In the genomic region with DNA sequence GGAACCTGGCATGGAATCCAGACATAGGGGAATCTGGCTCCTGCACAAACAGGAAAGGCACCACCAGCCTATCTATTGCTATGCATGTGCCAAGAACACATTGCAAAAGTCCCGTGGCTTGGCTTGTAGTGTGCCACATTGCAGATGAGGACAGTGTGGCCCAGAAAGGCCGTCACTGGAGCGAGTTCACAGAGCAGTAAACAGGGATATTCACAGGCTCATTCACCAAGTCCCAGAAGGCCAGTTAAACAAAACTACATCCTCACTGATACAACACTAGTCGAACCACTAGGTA, we compare ENCODE assay signal across 14 cellular contexts. TPM values are rescaled to one million over a fixed set of nuclear protein-coding genes. Genes with fewer than 3 reads are reported as not detected.
DNase-seq lines count a peak whose midpoint lies in the region; ATAC-seq, FAIRE-seq and TF ChIP-seq lines count a peak whose summit lies in the region.
"Had no signal": no experiment of that assay in that cellular context is flagged by ENCODE, and none has a peak within 500 bp of the region (broad histone marks: within the 10 kb centered on the region; RNA-seq: fewer than 3 reads in every experiment).

No MANE protein-coding gene starts in this region.

- H3K36me3 ChIP-seq in Panc1 (ENCODE audit: control insufficient read depth, insufficient read depth, low read length) (no peaks in the 10 kb centered on the region), thyroid gland (no peaks in the 10 kb centered on the region), mesendoderm (ENCODE audit: control insufficient read depth, insufficient read depth, low read length) (no peaks in the 10 kb centered on the region)
- H3K36me3 ChIP-seq: adrenal gland, cardiac muscle cell, left lung, ovary had no signal

- H3K4ac ChIP-seq in mesendoderm (ENCODE audit: low read depth, low read length): no peak overlapping the region

- no peak overlapping the region for H2BK5ac ChIP-seq in mesendoderm (ENCODE audit: low read length)

- in situ Hi-C loops in Panc1 (cut with HindIII; ENCODE audit: low pct_unique_long_range_greater_than_20kb, low sequenced_read_pairs): no loop called here

- ATAC-seq in GM21390 (IDR thresholded peaks at IDR 0.05; ENCODE audit: unreplicated experiment): peak; percentile 13
- ATAC-seq in Panc1: no peak; the same call in 1 of the 2 replicates
- ATAC-seq in right cardiac atrium: peak; percentile 92 to 95
- no peak for ATAC-seq in HG03521 (IDR thresholded peaks at IDR 0.05; ENCODE audit: unreplicated experiment)
- ATAC-seq: activated CD8-positive, alpha-beta memory T cell treated with anti-CD3 and anti-CD28 coated beads, Interleukin-2, amount 10 ng/mL, durations not matched to agents 7 days and 5 days had no signal

- H3K79me1 ChIP-seq in mesendoderm (ENCODE audit: low read length): no peaks in the 10 kb centered on the region

- POLR2A ChIA-PET in Panc1 (lab: Charles Lee): no interaction called here

- H3K4me1 ChIP-seq in Panc1 (ENCODE audit: control insufficient read depth, insufficient read depth, low read length): no peaks in the 10 kb centered on the region
- H3K4me1 ChIP-seq in right cardiac atrium (ENCODE audit: control insufficient read depth, insufficient read depth, low read length): peaks cover 2% of the 10 kb centered on the region
- no peaks in the 10 kb centered on the region for H3K4me1 ChIP-seq in thyroid gland
- no peaks in the 10 kb centered on the region for H3K4me1 ChIP-seq in mesendoderm (ENCODE audit: control insufficient read depth, low read depth, low read length)
- H3K4me1 ChIP-seq: left lung had no signal

- BruUV-seq in Panc1 (replicated peaks; lab: Mats Ljungman, UMichigan): no TSS peak

- TF ChIP-seq CTCF in Panc1 (IDR thresholded peaks at IDR 0.05) (peak; percentile 23; the same call in 1 of the 2 replicates), thyroid gland (IDR thresholded peaks at IDR 0.05) (no peak)

- no peak overlapping the region for H3K9ac ChIP-seq in mesendoderm (ENCODE audit: low read length)

- H3K27me3 ChIP-seq in Panc1 (ENCODE audit: control insufficient read depth, insufficient read depth, low read length) (no peaks in the 10 kb centered on the region), right cardiac atrium (ENCODE audit: control insufficient read depth, insufficient read depth) (no peaks in the 10 kb centered on the region), thyroid gland (no peaks in the 10 kb centered on the region), mesendoderm (ENCODE audit: insufficient read depth, low read length, poor library complexity) (no peaks in the 10 kb centered on the region)
- H3K27me3 ChIP-seq: adrenal gland, cardiac muscle cell, left lung, ovary had no signal

- H4K8ac ChIP-seq in mesendoderm (ENCODE audit: low read depth, low read length): no peak overlapping the region

- no peak overlapping the region for H2BK15ac ChIP-seq in mesendoderm (replicated peaks; ENCODE audit: low read depth)

- H3K79me2 ChIP-seq in mesendoderm (ENCODE audit: control insufficient read depth, insufficient read depth, low read length): no peaks in the 10 kb centered on the region

- TF ChIP-seq POLR2A in thyroid gland (IDR thresholded peaks at IDR 0.05): no peak

- no peak overlapping the region for H3K18ac ChIP-seq in mesendoderm (ENCODE audit: low read length)

- no peak overlapping the region for H4K5ac ChIP-seq in mesendoderm (ENCODE audit: low read length)

- H2BK120ac ChIP-seq in mesendoderm (ENCODE audit: low read depth, low read length): no peak overlapping the region

- no peak for FAIRE-seq in HTR-8/SVneo (lab: Jason Lieb, UNC)

- H3K4me3 ChIP-seq in Panc1 (ENCODE audit: low read depth in 2 of 2, low read length in 2 of 2): no peak overlapping the region
- H3K4me3 ChIP-seq in right cardiac atrium (ENCODE audit: low read length): no peak overlapping the region
- no peak overlapping the region for H3K4me3 ChIP-seq in thyroid gland (replicated peaks in 1 of 3)
- H3K4me3 ChIP-seq in mesendoderm (ENCODE audit: low read length): no peak overlapping the region
- H3K4me3 ChIP-seq: adrenal gland, cardiac muscle cell, left lung, ovary had no signal

- H3K4me2 ChIP-seq in mesendoderm (ENCODE audit: low read length): no peak overlapping the region

- DNase-seq in Panc1 (ENCODE audit: low read depth, low spot score): no peak
- DNase-seq in right cardiac atrium: peak; percentile 67 to 84 (median 73)
- peak; percentile 19 to 27 for DNase-seq in thyroid gland
- DNase-seq in HTR-8/SVneo (ENCODE audit: insufficient read length, low spot score): no peak
- DNase-seq in mesendoderm: no peak
- DNase-seq: activated CD8-positive, alpha-beta memory T cell treated with anti-CD3 and anti-CD28 coated beads, Interleukin-2, amount 10 ng/mL, durations not matched to agents 7 days and 5 days; left lung; NCI-H2029; ovary; stimulated activated CD4-positive, alpha-beta T cell treated with anti-CD3 and anti-CD28 coated beads, Interleukin-2, amount 100 ng/mL, for 48 hours had no signal

- no peak overlapping the region for H3K27ac ChIP-seq in Panc1 (ENCODE audit: low read length)
- peak overlapping the region; percentile 71 for H3K27ac ChIP-seq in right cardiac atrium (ENCODE audit: low read length)
- no peak overlapping the region for H3K27ac ChIP-seq in thyroid gland
- H3K27ac ChIP-seq in mesendoderm (ENCODE audit: low read depth, low read length): no peak overlapping the region
- H3K27ac ChIP-seq: adrenal gland, cardiac muscle cell, left lung, ovary had no signal

- CTCF ChIA-PET in Panc1 (lab: Charles Lee): no interaction called here

- WGBS in right cardiac atrium: 36% methylated on average over 4 of the region's 4 CpGs
- 65 to 69% methylated on average over 4 of the region's 4 CpGs for WGBS in thyroid gland, 2 donors
- no CpG with 5 or more reads among the region's 4 CpGs for WGBS in mesendoderm (ENCODE audit: extremely low coverage, insufficient coverage, low lambda C conversion rate)

- no peak overlapping the region for H3K23ac ChIP-seq in mesendoderm (ENCODE audit: low read length)

- intact Hi-C loops in Panc1 (cut with micrococcal nuclease; ENCODE audit: unreplicated experiment): loop anchor here (10.0 kb wide), 1 partner anchor 53 kb away; no protein-coding TSS in a partner anchor
- intact Hi-C loops in right cardiac atrium (cut with DNase I): loop anchor here in 3 of 4 donors (5.0 to 10.0 kb wide), 4 partner anchors 70 to 1055 kb away; no protein-coding TSS in a partner anchor
- intact Hi-C loops in thyroid gland (cut with DNase I): loop anchor here (10.0 kb wide), 1 partner anchor 493 kb away; a partner anchor contains a TSS

- H3K9me3 ChIP-seq in Panc1 (ENCODE audit: control insufficient read depth, insufficient read depth, low read depth, low read length) (no peaks in the 10 kb centered on the region), right cardiac atrium (ENCODE audit: control insufficient read depth, low read length) (no peaks in the 10 kb centered on the region), thyroid gland (no peaks in the 10 kb centered on the region)
- H3K9me3 ChIP-seq: adrenal gland, left lung, ovary had no signal

- no peak overlapping the region for H2AK5ac ChIP-seq in mesendoderm (ENCODE audit: low read length)

- H3K56ac ChIP-seq in mesendoderm (ENCODE audit: low read length): no peak overlapping the region

RNA-seq across cellular contexts. Expression of a gene that starts 39.6 kb away (rescaled TPM):
- total RNA-seq in Panc1 (2021; ENCODE audit: unreplicated experiment): 20.2 TPM
- polyA plus RNA-seq in Panc1 (2012; ENCODE audit: insufficient read length): 7.4 TPM
- total RNA-seq in right cardiac atrium: 10 to 100 TPM; 11.4 to 16.6 (median 16.2) TPM
- polyA plus RNA-seq in right cardiac atrium: 6.8 TPM
- total RNA-seq in thyroid gland: 10 to 100 TPM; 15.8 to 20.3 (median 20.0) TPM
- polyA plus RNA-seq in mesendoderm (2013, experiment 1 of 2): 6.3 TPM
- 6.5 TPM for polyA plus RNA-seq in mesendoderm (2013, experiment 2 of 2)

Comparison
In these comparisons a context has a peak if more than half of its experiments do, and no peak if none do; other contexts are left out.
1. ATAC-seq: peak in GM21390 (single experiment) and right cardiac atrium (2 of 2); none in Panc1 (single experiment) and HG03521 (single experiment).
2. DNase-seq: peak in right cardiac atrium (3 of 3) and thyroid gland (2 of 2); none in Panc1 (single experiment), HTR-8/SVneo (single experiment) and mesendoderm (single experiment).